8 cellular contexts compared by ENCODE assay signal in the genomic region with DNA sequence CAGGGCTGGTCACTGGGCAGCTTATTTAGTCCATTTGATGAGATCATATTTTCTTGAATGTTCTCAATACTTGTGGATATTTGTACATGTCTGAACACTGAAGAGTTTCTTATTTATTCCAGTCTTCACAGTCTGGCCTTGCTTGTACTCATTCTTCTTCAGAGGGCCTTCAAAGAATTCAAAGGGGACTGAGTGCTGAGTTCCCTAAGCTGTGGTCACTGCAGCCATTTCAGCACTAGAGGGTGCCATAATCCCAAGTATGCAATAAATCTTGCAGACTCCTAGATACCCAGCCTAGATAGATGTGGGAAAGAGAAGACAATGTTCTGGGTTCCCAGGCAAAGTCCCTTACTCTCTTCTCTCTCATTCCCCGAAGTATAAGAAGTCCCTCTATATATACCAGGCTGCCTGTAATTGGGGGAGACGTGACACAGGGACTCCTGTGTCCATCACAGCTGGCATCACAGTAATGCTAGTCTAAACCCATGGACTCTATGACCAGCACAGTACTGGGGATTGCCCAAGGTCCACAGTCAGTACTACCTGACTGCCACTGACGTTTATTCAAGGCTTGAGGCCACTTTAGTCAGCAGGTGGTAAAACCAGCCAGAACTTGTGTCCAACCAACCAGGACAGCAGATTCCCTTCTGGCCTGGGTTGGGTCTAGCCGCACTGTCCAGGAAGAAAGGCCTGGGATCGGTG. TPM values are rescaled to one million over a fixed set of nuclear protein-coding genes. Genes with fewer than 3 reads are reported as not detected.
A peak's percentile ranks its signal among the peaks of the same experiment; 100 is the strongest.
DNase-seq lines count a peak whose midpoint lies in the region; FAIRE-seq and TF ChIP-seq lines count a peak whose summit lies in the region.

No MANE protein-coding gene starts in this region.

- H3K36me3 ChIP-seq in GM06990 (ENCODE audit: control insufficient read depth, insufficient read depth, low read length): no peaks in the 10 kb centered on the region
- peaks cover 6% of the 10 kb centered on the region for H3K36me3 ChIP-seq in NT2/D1 (ENCODE audit: insufficient read depth, insufficient read length, low read length)
- H3K36me3 ChIP-seq in small intestine (ENCODE audit: control insufficient read depth in 2 of 2, insufficient read depth in 2 of 2, low read length in 2 of 2): no peaks in the 10 kb centered on the region

- peak; percentile 12 for DNase-seq in GM06990 (ENCODE audit: extremely low read depth, insufficient read length)
- peak; percentile 42 for DNase-seq in NT2/D1 (ENCODE audit: low read depth, low spot score)
- no peak for DNase-seq in chondrocyte (ENCODE audit: low spot score)
- peak; percentile 38 for DNase-seq in small intestine
- no peak for DNase-seq in NCI-H510A (lab: John Stamatoyannopoulos, UW)
- no peak for DNase-seq in pons (ENCODE audit: low spot score)
- DNase-seq in hepatic stellate cell (ENCODE audit: low spot score): no peak

- no peak overlapping the region for H3K4me3 Mint-ChIP-seq in chondrocyte (ENCODE audit: unreplicated experiment)

- peaks cover 69% of the 10 kb centered on the region for H3K9me3 Mint-ChIP-seq in chondrocyte (ENCODE audit: low read depth)

- H3K4me3 ChIP-seq in GM06990 (replicated peaks; ENCODE audit: low read depth, low read length) (no peak overlapping the region), NT2/D1 (ENCODE audit: insufficient read length, low read depth) (no peak overlapping the region), small intestine (ENCODE audit: low read depth in 1 of 2, low read length in 2 of 2) (no peak overlapping the region)

- H3K27ac Mint-ChIP-seq in chondrocyte (ENCODE audit: unreplicated experiment): no peak overlapping the region

- H3K27me3 ChIP-seq in GM06990 (replicated peaks; ENCODE audit: control insufficient read depth, insufficient read depth, low read length) (no peaks in the 10 kb centered on the region), NT2/D1 (ENCODE audit: insufficient read depth, insufficient read length) (no peaks in the 10 kb centered on the region), small intestine (ENCODE audit: control insufficient read depth in 2 of 2, insufficient read depth in 2 of 2, low read length in 2 of 2) (no peaks in the 10 kb centered on the region)

- H3K36me3 Mint-ChIP-seq in chondrocyte (ENCODE audit: low read depth): peaks cover 40% of the 10 kb centered on the region

- TF ChIP-seq CTCF in 22Rv1 (IDR thresholded peaks at IDR 0.05): peak; percentile 67
- TF ChIP-seq CTCF in GM06990 (IDR thresholded peaks at IDR 0.05; ENCODE audit: insufficient read depth, low read length, poor library complexity, severe bottlenecking): peak; percentile 52
- peak; percentile 41 for TF ChIP-seq CTCF in chondrocyte (IDR thresholded peaks at IDR 0.05)

- 69 to 77% (median 73%) methylated on average over 5 of the region's 5 CpGs for WGBS in small intestine, 3 donors

- FAIRE-seq in small intestine (lab: Jason Lieb, UNC): no peak

- no peaks in the 10 kb centered on the region for H3K4me1 Mint-ChIP-seq in chondrocyte (ENCODE audit: low read depth)

- no peaks in the 10 kb centered on the region for H3K27me3 Mint-ChIP-seq in chondrocyte (ENCODE audit: low read depth)

- peaks cover 5% of the 10 kb centered on the region for H3K4me1 ChIP-seq in NT2/D1 (ENCODE audit: insufficient read depth, insufficient read length)
- no peaks in the 10 kb centered on the region for H3K4me1 ChIP-seq in small intestine (ENCODE audit: control insufficient read depth in 2 of 2, insufficient read depth in 1 of 2, low read depth in 1 of 2, low read length in 1 of 2)

- peaks cover 11% of the 10 kb centered on the region; the same call in 1 of the 2 replicates for H3K9me3 ChIP-seq in NT2/D1 (ENCODE audit: insufficient read depth, low read length)
- H3K9me3 ChIP-seq in small intestine (ENCODE audit: control insufficient read depth, low read depth): no peaks in the 10 kb centered on the region

- H3K27ac ChIP-seq in 22Rv1 (no peak overlapping the region), small intestine (ENCODE audit: low read depth in 1 of 2, low read length in 1 of 2) (no peak overlapping the region)

- H3K9ac ChIP-seq in NT2/D1 (ENCODE audit: insufficient read length, low read depth): no peak overlapping the region

RNA-seq across cellular contexts. Expression of gene VN1R1, which starts 8.9 kb away (rescaled TPM):
- 0.26 to 0.97 TPM (median 0.75 TPM) in 3 replicates for total RNA-seq in chondrocyte
- polyA plus RNA-seq in small intestine: under 1 TPM in 1 of 3 donors, not detected in 2; 0.37 TPM

RNA-seq across cellular contexts. Expression of gene ZNF772, which starts 11.5 kb away (rescaled TPM):
- total RNA-seq in chondrocyte: 6.0 to 12.8 TPM (median 7.0 TPM) in 3 replicates
- 1 to 10 TPM in 2 of 3 donors, under 1 TPM in 1; 0.27 to 3.1 (median 1.3) TPM for polyA plus RNA-seq in small intestine

RNA-seq across cellular contexts. Expression of gene ZNF419, which starts 21.7 kb away (rescaled TPM):
- 11.6 to 15.5 TPM (median 13.2 TPM) in 3 replicates for total RNA-seq in chondrocyte
- 1 to 10 TPM; 1.6 to 3.7 (median 2.2) TPM for polyA plus RNA-seq in small intestine

RNA-seq across cellular contexts. Expression of gene ZNF749, which starts 30.7 kb away (rescaled TPM):
- total RNA-seq in chondrocyte: 7.8 to 10.3 TPM (median 8.1 TPM) in 3 replicates
- 10 to 100 TPM in 1 of 3 donors, 1 to 10 TPM in 2; 7.6 to 13.9 (median 8.8) TPM for polyA plus RNA-seq in small intestine

RNA-seq across cellular contexts. Expression of gene ZNF773, which starts 33.9 kb away (rescaled TPM):
- 8.7 to 10.1 TPM (median 9.0 TPM) in 3 replicates for total RNA-seq in chondrocyte
- 1 to 10 TPM; 1.3 to 3.3 (median 1.6) TPM for polyA plus RNA-seq in small intestine

Comparison
In these comparisons a context has a peak if more than half of its experiments do, and no peak if none do; other contexts are left out.
1. DNase-seq: peak in GM06990 (single experiment), NT2/D1 (single experiment) and small intestine (single experiment); none in chondrocyte (single experiment), NCI-H510A (single experiment), pons (single experiment) and hepatic stellate cell (single experiment).
2. Peak in every context shown above with its lines, with median percentiles within 50 percentile points of each other: CTCF ChIP-seq.